In the genomic region with DNA sequence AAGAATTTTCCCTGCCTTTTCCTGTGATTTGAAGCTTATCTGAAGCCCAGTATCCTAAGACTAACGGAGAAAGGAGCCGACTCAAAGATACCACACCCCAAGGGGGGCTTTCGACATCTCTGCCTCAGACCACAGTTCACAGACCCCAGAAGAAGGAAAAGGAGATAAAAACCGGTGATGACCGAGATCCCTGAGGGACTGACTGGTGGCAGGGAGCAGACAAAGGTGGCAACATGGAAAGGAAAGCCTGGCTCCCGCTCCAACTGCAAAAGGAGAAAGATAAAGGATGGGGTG, we compare ENCODE assay signal across 8 cellular contexts. TPM values are rescaled to one million over a fixed set of nuclear protein-coding genes. Genes with fewer than 3 reads are reported as not detected.
DNase-seq lines count a peak whose midpoint lies in the region; TF ChIP-seq lines count a peak whose summit lies in the region.

No MANE protein-coding gene starts in this region.

- in situ Hi-C loops in GM13977 (cut with MboI; ENCODE audit: low pct_unique_long_range_greater_than_20kb, low sequenced_read_pairs, unreplicated experiment): no loop called here

- H3K4me3 ChIP-seq in HEK293 (ENCODE audit: low read depth, low read length): peak overlapping the region; percentile 97
- H3K4me3 ChIP-seq in WI38 (ENCODE audit: low read depth, low read length): peak overlapping the region; percentile 96
- H3K4me3 ChIP-seq in right atrium auricular region: peak overlapping the region; percentile 79 to 90
- H3K4me3 ChIP-seq in skeletal muscle satellite cell (ENCODE audit: low read length): peak overlapping the region; percentile 85

- H3K4me1 ChIP-seq in HEK293 (ENCODE audit: control insufficient read depth, insufficient read depth, low read length) (peaks cover 10% of the 10 kb centered on the region; the same call in 1 of the 2 replicates), right atrium auricular region (peaks cover 0 to 36% of the 10 kb centered on the region in 2 donors), skeletal muscle satellite cell (ENCODE audit: control insufficient read depth, insufficient read depth, low read length) (peaks cover 26% of the 10 kb centered on the region)

- peak overlapping the region; percentile 88 for H3K4me2 ChIP-seq in skeletal muscle satellite cell (ENCODE audit: low read length)

- H3K27ac ChIP-seq in HEK293 (ENCODE audit: extremely low read depth, low read depth, low read length): peak overlapping the region; percentile 95
- peak overlapping the region; percentile 97 to 99 for H3K27ac ChIP-seq in right atrium auricular region

- H3K27me3 ChIP-seq in right atrium auricular region: no peaks in the 10 kb centered on the region
- no peaks in the 10 kb centered on the region for H3K27me3 ChIP-seq in skeletal muscle satellite cell (ENCODE audit: control insufficient read depth, insufficient read depth, low read length)

- H3K9ac ChIP-seq in skeletal muscle satellite cell (ENCODE audit: low read depth, low read length): peak overlapping the region; percentile 91

- H3K9me3 ChIP-seq in HEK293 (ENCODE audit: control insufficient read depth, insufficient read depth, low read depth, low read length) (no peaks in the 10 kb centered on the region), right atrium auricular region (no peaks in the 10 kb centered on the region), skeletal muscle satellite cell (replicated peaks; ENCODE audit: low read length) (no peaks in the 10 kb centered on the region)

- DNase-seq in right atrium auricular region (ENCODE audit: low spot score) (no peak), GM13977 (ENCODE audit: low spot score) (no peak), GM19240 (ENCODE audit: insufficient read length, low spot score) (no peak), HCEC 1CT (no peak), mesenteric fat pad (ENCODE audit: low spot score) (no peak)

- TF ChIP-seq CTCF in HEK293 (tag by site-specific recombination; IDR thresholded peaks at IDR 0.05): no peak
- no peak for TF ChIP-seq CTCF in WI38 (IDR thresholded peaks at IDR 0.05; ENCODE audit: low read depth, low read length)
- no peak for TF ChIP-seq CTCF in right atrium auricular region (IDR thresholded peaks at IDR 0.05)
- no peak for TF ChIP-seq CTCF in GM13977 (IDR thresholded peaks at IDR 0.05; ENCODE audit: extremely low read depth, insufficient read depth, missing control alignments)

- H3K36me3 ChIP-seq in HEK293 (ENCODE audit: control insufficient read depth in 2 of 2, insufficient read depth in 1 of 2, low read length in 2 of 2) (peaks cover 4% of the 10 kb centered on the region in 2 experiments; a peak in 2 of 3 replicates), right atrium auricular region (no peaks in the 10 kb centered on the region), skeletal muscle satellite cell (ENCODE audit: insufficient read depth, low read length) (peaks cover 5% of the 10 kb centered on the region)

- CTCF ChIA-PET in HEK293 (lab: Yijun Ruan, JAX): interaction anchor here (0.6 to 0.9 kb wide), 2 partner anchors 33 to 116 kb away, joined by 4 to 5 read pairs; no protein-coding TSS in a partner anchor

- POLR2A ChIA-PET in HEK293 (lab: Yijun Ruan, JAX): interaction anchor here (1.1 to 1.6 kb wide), 4 partner anchors 18 to 49 kb away, joined by 3 to 7 read pairs (median 4); no protein-coding TSS in a partner anchor

TF ChIP-seq in HEK293, 187 proteins besides CTCF, POLR2A, EP300 and RAD21:
- TF ChIP-seq HOXA7 (CRISPR knock-in tag; IDR thresholded peaks at IDR 0.05; ENCODE audit: borderline replicate concordance) (no peak), ZNF341 (tag by site-specific recombination; IDR thresholded peaks at IDR 0.05; ENCODE audit: low read depth) (0 out of 2 replicates have a peak, but pooled peaks have one; percentile 1)

RNA-seq across cellular contexts. Expression of a gene that starts 0.7 kb away (rescaled TPM):
- 10 to 100 TPM; 16.1 to 17.6 TPM for total RNA-seq in right atrium auricular region
- total RNA-seq in skeletal muscle satellite cell (2012; rRNA removed): 11.2 and 13.8 TPM in 2 replicates
- total RNA-seq in mesenteric fat pad: 31.2 TPM

RNA-seq across cellular contexts. Expression of a gene that starts 47.6 kb away (rescaled TPM):
- 10 to 100 TPM; 51.4 to 97.2 TPM for total RNA-seq in right atrium auricular region
- total RNA-seq in skeletal muscle satellite cell (2012; rRNA removed): 182 and 211 TPM in 2 replicates
- 214 TPM for total RNA-seq in mesenteric fat pad
